ENCODE assay signal across 19 cellular contexts in the genomic region with DNA sequence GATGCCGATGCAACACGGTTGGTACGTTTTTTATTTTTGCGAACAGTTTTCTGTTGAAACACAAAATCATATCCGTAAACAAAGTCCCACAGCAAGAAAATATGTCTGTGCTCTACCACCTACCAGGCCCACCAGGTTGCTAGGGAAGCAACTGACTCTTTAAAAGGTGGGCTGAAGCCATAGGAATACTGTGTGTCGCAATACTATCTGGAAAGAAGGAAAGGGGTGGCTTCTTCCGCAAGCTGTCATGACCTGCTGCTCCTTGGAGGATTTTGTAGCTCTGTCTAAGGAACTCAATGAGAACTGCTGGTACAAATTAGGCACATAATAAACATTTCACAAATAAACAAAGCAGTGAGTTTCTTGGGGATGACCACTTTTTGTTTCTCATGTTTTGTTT. TPM values are rescaled to one million over a fixed set of nuclear protein-coding genes. Genes with fewer than 3 reads are reported as not detected.
"Had no signal": no experiment of that assay in that cellular context is flagged by ENCODE, and none has a peak within 500 bp of the region (broad histone marks: within the 10 kb centered on the region; RNA-seq: fewer than 3 reads in every experiment).

No MANE protein-coding gene starts in this region.

- H3K4me3 Mint-ChIP-seq: IgD-negative memory B cell had no signal

- H3K4me1 ChIP-seq: SJCRH30 had no signal

- DNase-seq: KBM-7; MV-4-11; NCI-H1048; NCI-H1436 treated with DMSO at 0.1 percent for 48 hours; NCI-H1694; NCI-H446 treated with DMSO at 0.1 percent for 48 hours; NCI-H510A treated with DMSO at 0.1 percent for 48 hours; NCI-H82; NK-92 treated with Interleukin-12 subunit alpha and Interleukin-12 subunit beta, amount 100 ng/mL, for 24 hours; PC-3; SJCRH30 had no signal

- H3K27ac Mint-ChIP-seq: IgD-negative memory B cell had no signal

- H3K36me3 Mint-ChIP-seq: IgD-negative memory B cell had no signal

- H3K27me3 ChIP-seq: SJCRH30 had no signal

- H3K27me3 Mint-ChIP-seq: IgD-negative memory B cell had no signal

- H3K4me1 Mint-ChIP-seq: IgD-negative memory B cell had no signal

- H3K9me3 Mint-ChIP-seq: IgD-negative memory B cell had no signal

- H3K27ac ChIP-seq: RWPE1, SJCRH30 had no signal

- H3K4me3 ChIP-seq: SJCRH30 had no signal

- ATAC-seq: Panc1, PC-3, SK-N-SH treated with all-trans-retinoic acid at 6 μM for 48 hours had no signal

- H3K9me3 ChIP-seq: SJCRH30 had no signal

- H3K36me3 ChIP-seq: SJCRH30 had no signal

RNA-seq across cellular contexts. Expression of gene BEND2, which starts 46.5 kb away (rescaled TPM):
- total RNA-seq: HT-29, LHCN-M2, MCF 10A, OCI-LY7, PC-3, SJCRH30 had no signal
